1 cellular context compared by ENCODE assay signal in the genomic region with DNA sequence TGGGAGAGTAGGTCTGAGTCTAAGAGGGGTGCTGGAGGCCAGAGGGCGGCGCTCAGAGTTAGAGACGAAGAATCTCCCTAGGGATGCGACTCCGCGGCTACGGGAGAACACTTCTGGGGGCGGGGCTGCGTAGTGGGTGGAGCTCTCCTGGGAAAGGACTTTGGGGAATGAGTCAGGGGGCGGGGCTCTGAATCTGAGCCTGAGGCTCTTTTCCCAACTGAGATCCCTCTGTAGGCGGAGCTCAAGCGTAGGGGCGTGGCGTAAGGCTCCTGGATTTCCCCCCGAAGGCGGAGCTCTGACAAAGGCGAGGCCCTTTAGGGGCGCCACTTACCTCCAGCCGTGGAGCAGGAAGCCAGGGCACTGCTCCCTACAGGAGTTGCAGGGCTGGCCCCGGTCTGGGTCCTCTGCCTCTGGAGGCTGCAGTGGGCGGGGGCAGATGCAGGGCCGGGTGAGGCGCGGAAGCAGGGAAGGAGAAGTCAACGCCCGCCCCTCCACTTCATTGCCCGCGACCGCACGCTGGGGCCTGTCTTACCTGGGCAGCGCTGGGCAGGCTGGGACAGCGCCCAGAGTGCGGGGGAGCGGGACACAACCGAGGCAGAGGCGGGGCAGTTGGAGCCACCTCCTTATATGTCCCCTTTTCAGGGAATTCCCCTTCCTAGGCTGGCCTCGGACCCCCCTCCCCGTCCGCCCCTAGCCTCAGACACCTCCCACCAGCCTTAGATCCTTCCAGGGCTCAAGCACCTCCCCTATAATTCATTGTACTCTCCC.
TF ChIP-seq lines count a peak whose summit lies in the region.

No MANE protein-coding gene starts in this region.

TF ChIP-seq in A549, 52 proteins besides CTCF, POLR2A, EP300 and RAD21 (continued from another document):
- TF ChIP-seq, protein P1, sequence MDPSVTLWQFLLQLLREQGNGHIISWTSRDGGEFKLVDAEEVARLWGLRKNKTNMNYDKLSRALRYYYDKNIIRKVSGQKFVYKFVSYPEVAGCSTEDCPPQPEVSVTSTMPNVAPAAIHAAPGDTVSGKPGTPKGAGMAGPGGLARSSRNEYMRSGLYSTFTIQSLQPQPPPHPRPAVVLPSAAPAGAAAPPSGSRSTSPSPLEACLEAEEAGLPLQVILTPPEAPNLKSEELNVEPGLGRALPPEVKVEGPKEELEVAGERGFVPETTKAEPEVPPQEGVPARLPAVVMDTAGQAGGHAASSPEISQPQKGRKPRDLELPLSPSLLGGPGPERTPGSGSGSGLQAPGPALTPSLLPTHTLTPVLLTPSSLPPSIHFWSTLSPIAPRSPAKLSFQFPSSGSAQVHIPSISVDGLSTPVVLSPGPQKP (IDR thresholded peaks at IDR 0.05; ENCODE audit: low read depth, low read length), result no peak
